ENCODE assay signal across 35 cellular contexts in the genomic region with DNA sequence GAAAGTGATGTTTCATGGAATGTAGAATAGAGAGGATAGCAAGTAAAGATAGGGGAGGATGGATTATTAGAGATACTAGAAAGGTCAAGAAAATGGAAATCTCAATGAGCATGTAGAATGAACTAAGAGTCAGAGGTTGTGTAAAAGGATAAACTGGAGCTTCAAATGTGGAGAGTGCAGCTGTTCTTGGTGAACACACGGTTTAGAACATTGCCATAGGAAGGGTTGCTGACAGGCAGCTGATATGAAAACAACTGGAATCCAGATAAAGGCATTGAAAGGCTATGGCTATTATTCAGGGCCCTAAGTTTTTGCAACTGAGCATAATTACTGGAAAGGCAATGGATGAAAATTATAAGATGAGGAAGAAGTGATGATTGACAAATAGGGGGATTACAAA.
"Had no signal": no experiment of that assay in that cellular context is flagged by ENCODE, and none has a peak within 500 bp of the region (broad histone marks: within the 10 kb centered on the region; RNA-seq: fewer than 3 reads in every experiment).

No MANE protein-coding gene starts in this region.

- H3K4me2 ChIP-seq: KMS-11 had no signal

- H3K27ac ChIP-seq: KMS-11 had no signal

- DNase-seq: Karpas-422, Kasumi-1, MG63, MM.1S, MV-4-11, NCI-H1048, NCI-H1092, NCI-H1092 treated with DMSO at 0.1 percent for 48 hours, NCI-H1105, NCI-H1105 treated with DMSO at 0.1 percent for 48 hours, NCI-H1417, NCI-H1417 treated with DMSO at 0.1 percent for 48 hours, NCI-H1436, NCI-H1436 treated with DMSO at 0.1 percent for 48 hours, NCI-H146, NCI-H1694, NCI-H1694 treated with DMSO at 0.1 percent for 48 hours, NCI-H187, NCI-H187 treated with DMSO at 0.1 percent for 48 hours, NCI-H1930, NCI-H2029, NCI-H2029 treated with DMSO at 0.1 percent for 48 hours, NCI-H2081, NCI-H2081 treated with DMSO at 0.1 percent for 48 hours, NCI-H2107, NCI-H2171, NCI-H2171 treated with DMSO at 0.1 percent for 48 hours, NCI-H2227 treated with DMSO at 0.1 percent for 48 hours, NCI-H226, NCI-H345, NCI-H446, NCI-H446 treated with DMSO at 0.1 percent for 48 hours, NCI-H510A, NCI-H510A treated with DMSO at 0.1 percent for 48 hours had no signal

- H3K36me3 ChIP-seq: MG63 had no signal

- H3K9ac ChIP-seq: KMS-11 had no signal

- H3K4me3 ChIP-seq: MG63 had no signal

- H3K27me3 ChIP-seq: MG63 had no signal
